Comparison of ENCODE assay signal across 10 cellular contexts in the genomic region with DNA sequence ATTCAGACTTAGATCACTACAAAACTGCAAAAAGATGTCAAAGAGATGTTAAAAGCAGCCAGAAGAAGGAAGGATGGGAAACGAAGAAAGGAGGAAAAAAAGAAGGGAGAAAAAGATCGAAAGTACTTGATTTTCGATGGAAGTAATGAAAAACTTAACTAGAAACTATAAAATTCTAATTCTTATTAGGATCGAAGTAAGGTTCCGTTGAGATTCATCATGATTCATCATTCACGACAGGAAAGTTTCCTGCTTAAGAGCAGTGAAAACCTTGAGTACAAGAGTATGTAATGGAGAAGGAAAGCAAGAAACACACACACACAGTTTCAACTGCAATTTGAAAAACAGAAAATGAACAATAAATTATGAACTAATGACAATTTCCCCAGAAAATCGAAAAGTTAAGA. TPM values are rescaled to one million over a fixed set of nuclear protein-coding genes. Genes with fewer than 3 reads are reported as not detected.
DNase-seq lines count a peak whose midpoint lies in the region; ATAC-seq, FAIRE-seq and TF ChIP-seq lines count a peak whose summit lies in the region.
"Had no signal": no experiment of that assay in that cellular context is flagged by ENCODE, and none has a peak within 500 bp of the region (broad histone marks: within the 10 kb centered on the region; RNA-seq: fewer than 3 reads in every experiment).

No MANE protein-coding gene starts in this region.

- H3K4me1 ChIP-seq in OCI-LY3 (ENCODE audit: low read length) (peaks cover 11% of the 10 kb centered on the region), H1 (replicated peaks in 1 of 4; ENCODE audit: control insufficient read depth in 3 of 4, insufficient read depth in 4 of 4, low read length in 3 of 4) (no peaks in the 10 kb centered on the region), psoas muscle (peaks cover 19% of the 10 kb centered on the region), gastroesophageal sphincter (peaks cover 5 to 32% (median 9%) of the 10 kb centered on the region in 3 donors)

- no peak for TF ChIP-seq RAD21 in H1 (IDR thresholded peaks at IDR 0.05 in 1 of 2, conservative IDR thresholded peaks at IDR 0.05 in 1 of 2; ENCODE audit: low read depth in 2 of 2, low read length in 2 of 2)

- H3K23ac ChIP-seq in H1 (ENCODE audit: insufficient read length), result no peak overlapping the region

- H3K4me3 ChIP-seq in OCI-LY3 (ENCODE audit: low read length), result peak overlapping the region; percentile 86
- H3K4me3 ChIP-seq in H1 (ENCODE audit: extremely low read depth in 1 of 4, insufficient read depth in 2 of 4, low read depth in 3 of 4, low read length in 4 of 4), result peak overlapping the region in 3 of 4 experiments; percentile 52 to 86 (median 66); a peak in 6 of 8 replicates
- peak overlapping the region; percentile 73 for H3K4me3 ChIP-seq in psoas muscle
- H3K4me3 ChIP-seq in gastroesophageal sphincter, result peak overlapping the region in 1 of 2 donors; percentile 65

- H2BK5ac ChIP-seq in H1 (ENCODE audit: low read depth, low read length), result no peak overlapping the region

- no peak overlapping the region for H3K56ac ChIP-seq in H1 (replicated peaks; ENCODE audit: insufficient read length, low read depth, low read length)

- DNase-seq in GM19239 (ENCODE audit: insufficient read length, low spot score), result no peak
- DNase-seq in H1 (ENCODE audit: low read depth in 1 of 2, low spot score in 2 of 2), result no peak
- DNase-seq in psoas muscle, result no peak
- no peak for DNase-seq in activated effector memory CD4-positive, alpha-beta T cell treated with Interleukin-2 at 50 U/mL for 16 hours
- DNase-seq in GM03348 (ENCODE audit: low spot score), result no peak
- no peak for DNase-seq in OCI-M2 (lab: John Stamatoyannopoulos, UW; ENCODE audit: unreplicated experiment)
- DNase-seq: NCI-H1048; stimulated activated naive CD4-positive, alpha-beta T cell treated with Interleukin-2 at 50 U/mL for 16 hours had no signal

- H2AFZ ChIP-seq in OCI-LY3 (ENCODE audit: low read depth, low read length) (peak overlapping the region; percentile 95), H1 (ENCODE audit: low read length) (no peak overlapping the region)

- peaks cover 3% of the 10 kb centered on the region; the same call in 1 of the 2 replicates for H3K23me2 ChIP-seq in H1 (ENCODE audit: low read depth, low read length)

- H2BK15ac ChIP-seq in H1 (ENCODE audit: low read length), result no peak overlapping the region

- H3K27me3 ChIP-seq in OCI-LY3 (ENCODE audit: low read depth, low read length) (0 out of 2 replicates have a peak, but pooled peaks cover 4% of the 10 kb centered on the region), H1 (replicated peaks in 1 of 4; ENCODE audit: control insufficient read depth in 3 of 4, extremely low read depth in 1 of 4, insufficient read depth in 3 of 4, low read length in 3 of 4) (no peaks in the 10 kb centered on the region), psoas muscle (ENCODE audit: insufficient read depth in 3 of 3, low read length in 2 of 3) (no peaks in the 10 kb centered on the region), gastroesophageal sphincter (no peaks in the 10 kb centered on the region)

- H3K18ac ChIP-seq in H1 (ENCODE audit: extremely low read depth, low read length), result no peak overlapping the region

- TF ChIP-seq POLR2A in H1 (IDR thresholded peaks at IDR 0.05; ENCODE audit: control extremely low read depth in 1 of 2, low read depth in 2 of 2, low read length in 2 of 2) (no peak), gastroesophageal sphincter (IDR thresholded peaks at IDR 0.05) (no peak)

- H3K27ac ChIP-seq in OCI-LY3 (ENCODE audit: low read length), result no peak overlapping the region
- H3K27ac ChIP-seq in H1 (ENCODE audit: low read depth, low read length), result no peak overlapping the region
- no peak overlapping the region for H3K27ac ChIP-seq in psoas muscle
- no peak overlapping the region for H3K27ac ChIP-seq in gastroesophageal sphincter

- no peak overlapping the region for H2BK12ac ChIP-seq in H1 (ENCODE audit: low read depth, low read length)

- peaks cover 3% of the 10 kb centered on the region for H3K36me3 ChIP-seq in OCI-LY3 (replicated peaks; ENCODE audit: low read depth, low read length)
- H3K36me3 ChIP-seq in H1 (ENCODE audit: control insufficient read depth in 2 of 4, insufficient read depth in 4 of 4, low read length in 3 of 4), result peaks cover 0 to 20% (median 5%) of the 10 kb centered on the region in 4 experiments; a peak in 2 of 8 replicates
- H3K36me3 ChIP-seq in psoas muscle (ENCODE audit: insufficient read depth in 1 of 2, low read depth in 1 of 2), result peaks cover 0 to 26% of the 10 kb centered on the region in 2 donors
- H3K36me3 ChIP-seq in gastroesophageal sphincter, result peaks cover 0 to 13% of the 10 kb centered on the region in 2 donors

- no peak overlapping the region for H4K91ac ChIP-seq in H1 (replicated peaks; ENCODE audit: insufficient read length, low read length)

- TF ChIP-seq EP300 in H1 (IDR thresholded peaks at IDR 0.05; ENCODE audit: borderline replicate concordance in 1 of 2, low read depth in 2 of 2, low read length in 2 of 2), result no peak
- no peak for TF ChIP-seq EP300 in gastroesophageal sphincter (IDR thresholded peaks at IDR 0.05)

- H3K4ac ChIP-seq in H1 (replicated peaks; ENCODE audit: insufficient read length, low read depth, low read length), result no peak overlapping the region

- no peak overlapping the region for H3K14ac ChIP-seq in H1 (ENCODE audit: insufficient read length)

- POLR2A ChIA-PET in H1 (lab: Charles Lee; ENCODE audit: partially characterized antibody), result no interaction called here

- H3K4me2 ChIP-seq in OCI-LY3 (ENCODE audit: low read length), result peak overlapping the region; percentile 72
- peak overlapping the region; percentile 61 to 70 for H3K4me2 ChIP-seq in H1 (ENCODE audit: insufficient read depth in 1 of 2, low read depth in 2 of 2, low read length in 2 of 2)

- FAIRE-seq in GM19239 (lab: Jason Lieb, UNC) (peak; percentile 14), H1 (lab: Jason Lieb, UNC) (no peak)

- H4K8ac ChIP-seq in H1 (ENCODE audit: extremely low read depth, insufficient read depth, low read length), result no peak overlapping the region

- H3K79me1 ChIP-seq in H1 (ENCODE audit: low read depth, low read length), result no peaks in the 10 kb centered on the region

- H2BK20ac ChIP-seq in H1 (ENCODE audit: low read length), result no peak overlapping the region

- CTCF ChIA-PET in H1 (lab: Charles Lee; ENCODE audit: partially characterized antibody), result interaction anchor here (1.9 kb wide), 1 partner anchor 157 kb away, joined by 6 read pairs; no protein-coding TSS in a partner anchor

- no peak overlapping the region for H4K5ac ChIP-seq in H1 (ENCODE audit: insufficient read length, low read depth, low read length)

- H3K9ac ChIP-seq in OCI-LY3 (ENCODE audit: low read length) (peak overlapping the region; percentile 62), H1 (replicated peaks in 1 of 4; ENCODE audit: extremely low read depth in 1 of 4, low read depth in 3 of 4, low read length in 3 of 4) (peak overlapping the region in 1 of 4 experiments; percentile 60; a peak in 1 of 7 replicates)

- intact Hi-C loops in psoas muscle (cut with DNase I), result loop anchor here (2.0 to 5.0 kb wide), 2 partner anchors 91 to 157 kb away; a partner anchor contains a TSS

- no peaks in the 10 kb centered on the region for H3K9me3 ChIP-seq in OCI-LY3 (ENCODE audit: insufficient read depth, low read length)
- no peaks in the 10 kb centered on the region for H3K9me3 ChIP-seq in H1 (ENCODE audit: insufficient read depth in 2 of 2, low read depth in 1 of 2, low read length in 1 of 2)
- H3K9me3 ChIP-seq in psoas muscle, result no peaks in the 10 kb centered on the region
- no peaks in the 10 kb centered on the region for H3K9me3 ChIP-seq in gastroesophageal sphincter

- H4K20me1 ChIP-seq in OCI-LY3 (ENCODE audit: insufficient read depth, low read length), result 0 out of 2 replicates have a peak, but pooled peaks cover 8% of the 10 kb centered on the region
- H4K20me1 ChIP-seq in H1 (replicated peaks in 1 of 2; ENCODE audit: control insufficient read depth in 1 of 2, insufficient read depth in 2 of 2, low read length in 2 of 2), result peaks cover 0 to 3% of the 10 kb centered on the region in 2 experiments

- H2AK5ac ChIP-seq in H1 (ENCODE audit: low read depth, low read length), result no peak overlapping the region

- H3K79me2 ChIP-seq in OCI-LY3 (ENCODE audit: low read length) (peaks cover 12% of the 10 kb centered on the region), H1 (ENCODE audit: control insufficient read depth in 1 of 2, insufficient read depth in 2 of 2, low read length in 2 of 2) (peaks cover 0 to 19% of the 10 kb centered on the region in 2 experiments; a peak in 2 of 4 replicates)

- WGBS in H1 (ENCODE audit: extremely low coverage in 1 of 2, insufficient coverage in 1 of 2, insufficient read length in 1 of 2, insufficient replicate concordance in 2 of 2, low coverage in 1 of 2, low lambda C conversion rate in 2 of 2, missing lambda C conversion rate in 1 of 2), 2 experiments, result 81% methylated on average over 7 of the region's 7 CpGs; no CpG with 5 or more reads in 1 of the 2 experiments
- WGBS in psoas muscle, 3 donors, result 69 to 72% (median 72%) methylated on average over 7 of the region's 7 CpGs
- WGBS in gastroesophageal sphincter (ENCODE audit: low coverage in 1 of 2), 2 donors, result 58 to 72% methylated on average over 7 of the region's 7 CpGs

- ATAC-seq in psoas muscle, result no peak
- no peak for ATAC-seq in gastroesophageal sphincter

- no peak overlapping the region for H2BK120ac ChIP-seq in H1 (replicated peaks; ENCODE audit: low read depth, low read length)

- TF ChIP-seq CTCF in OCI-LY3 (IDR thresholded peaks at IDR 0.05; ENCODE audit: low read depth, low read length), result no peak
- no peak for TF ChIP-seq CTCF in H1 (IDR thresholded peaks at IDR 0.05; ENCODE audit: control extremely low read depth in 1 of 3, insufficient read depth in 1 of 3, low read depth in 1 of 3, low read length in 3 of 3)
- TF ChIP-seq CTCF in psoas muscle (IDR thresholded peaks at IDR 0.05), result no peak
- no peak for TF ChIP-seq CTCF in gastroesophageal sphincter (IDR thresholded peaks at IDR 0.05)

RNA-seq across cellular contexts. Expression of a gene that starts 1.2 kb away (rescaled TPM):
- total RNA-seq in H1 (2021; fragmentation: NEBNext Ultra II Directional; extraction: Animal tissue kit (Norgen Biotek cat#: 25700)), result 13.9 and 17.7 TPM in 2 replicates
- polyA plus RNA-seq in H1 (2011; rRNA removed), result 3.1 and 6.0 TPM in 2 replicates
- 8.7 TPM for polyA plus RNA-seq in H1 (2011; cell fraction: cytosol; rRNA removed)
- 2.1 TPM for polyA plus RNA-seq in H1 (2011; cell fraction: nucleus; rRNA removed)
- polyA plus RNA-seq in H1 (2012, experiment 1 of 2), result 9.1 to 12.2 TPM (median 10.7 TPM) in 4 replicates
- polyA plus RNA-seq in H1 (2012, experiment 2 of 2), result 1.2 TPM
- 14.9 TPM for polyA plus RNA-seq in H1 (2013, experiment 1 of 2)
- 14.5 TPM for polyA plus RNA-seq in H1 (2013, experiment 2 of 2)
- 7.7 and 10.5 TPM in 2 replicates for polyA minus RNA-seq in H1 (2011; rRNA and poly(A)+ RNA removed)
- 5.9 TPM for polyA minus RNA-seq in H1 (2011; cell fraction: cytosol; rRNA and poly(A)+ RNA removed)
- polyA minus RNA-seq in H1 (2011; cell fraction: nucleus; rRNA and poly(A)+ RNA removed), result 16.4 TPM
- 10 to 100 TPM in 1 of 4 donors, 1 to 10 TPM in 3; 7.1 to 10.1 (median 9.6) TPM for total RNA-seq in psoas muscle
- 1 to 10 TPM; 5.5 to 8.3 (median 6.2) TPM for polyA plus RNA-seq in psoas muscle
- total RNA-seq in gastroesophageal sphincter, result 10 to 100 TPM; 11.2 to 23.0 (median 16.7) TPM

RNA-seq across cellular contexts. Expression of a gene that starts 39.1 kb away (rescaled TPM):
- 0.25 and 0.39 TPM in 2 replicates for total RNA-seq in H1 (2021; fragmentation: NEBNext Ultra II Directional; extraction: Animal tissue kit (Norgen Biotek cat#: 25700))
- 0.08 and 0.22 TPM in 2 replicates for polyA plus RNA-seq in H1 (2011; rRNA removed)
- 0.06 TPM for polyA plus RNA-seq in H1 (2011; cell fraction: cytosol; rRNA removed)
- 0.21 TPM for polyA plus RNA-seq in H1 (2011; cell fraction: nucleus; rRNA removed)
- polyA plus RNA-seq in H1 (2012, experiment 1 of 2), result 0.05 to 0.23 TPM (median 0.17 TPM) in 4 replicates
- polyA plus RNA-seq in H1 (2012, experiment 2 of 2), result not detected
- 0.22 TPM for polyA plus RNA-seq in H1 (2013, experiment 1 of 2)
- polyA plus RNA-seq in H1 (2013, experiment 2 of 2), result 0.18 TPM
- polyA minus RNA-seq in H1 (2011; rRNA and poly(A)+ RNA removed), result 0.51 and 1.0 TPM in 2 replicates
- polyA minus RNA-seq in H1 (2011; cell fraction: cytosol; rRNA and poly(A)+ RNA removed), result not detected
- 1.1 TPM for polyA minus RNA-seq in H1 (2011; cell fraction: nucleus; rRNA and poly(A)+ RNA removed)
- total RNA-seq in psoas muscle, result 10 to 100 TPM; 12.0 to 39.2 (median 23.1) TPM
- polyA plus RNA-seq in psoas muscle, result 10 to 100 TPM in 1 of 3 donors, 1 to 10 TPM in 1, under 1 TPM in 1; 0.90 to 11.7 (median 4.9) TPM
- 10 to 100 TPM; 35.1 to 97.7 (median 60.5) TPM for total RNA-seq in gastroesophageal sphincter
